ENCODE assay signal across 1 cellular context in the genomic region with DNA sequence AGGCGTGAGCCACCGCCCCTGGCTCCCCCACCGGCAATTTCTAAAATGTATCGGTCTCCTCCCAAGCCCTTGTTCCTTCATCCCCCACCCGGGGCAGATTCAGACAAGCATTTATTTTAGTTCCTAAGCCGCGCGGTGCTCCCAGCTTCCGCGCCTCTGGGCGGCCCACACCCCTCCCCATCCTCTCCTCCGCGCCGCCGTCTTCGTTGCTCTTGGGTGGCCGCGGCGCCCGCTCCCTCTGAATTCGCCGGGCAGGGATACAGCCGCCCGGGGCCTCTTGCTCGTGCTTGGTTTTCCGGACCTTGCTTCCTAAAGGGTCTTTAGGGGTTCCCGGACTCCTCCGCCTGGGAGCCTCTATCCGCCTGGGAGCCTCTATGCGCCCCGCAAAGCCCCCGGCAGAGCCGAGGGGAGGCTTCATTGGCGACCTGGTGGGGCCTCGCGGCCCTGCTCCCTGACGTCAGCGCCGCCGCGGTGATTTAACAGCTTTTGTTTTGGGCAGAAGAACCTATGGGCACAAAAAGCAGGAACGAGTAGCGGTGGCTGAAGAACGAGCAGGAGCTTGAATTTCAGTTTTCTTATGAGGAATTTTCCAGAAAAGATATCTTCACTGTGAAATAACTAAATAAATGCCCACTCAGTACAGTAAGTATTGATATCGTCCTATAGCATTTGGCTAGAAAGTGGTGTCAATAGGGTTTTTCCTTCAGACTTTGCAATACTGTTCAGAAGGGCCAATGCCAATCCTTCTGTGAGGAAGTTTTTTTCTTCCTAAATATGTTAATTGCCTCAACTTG.
TF ChIP-seq lines count a peak whose summit lies in the region.

No MANE protein-coding gene starts in this region.

TF ChIP-seq in H1, 55 proteins besides CTCF, POLR2A, EP300 and RAD21:
- TF ChIP-seq SP2 (IDR thresholded peaks at IDR 0.05; ENCODE audit: low read length) (no peak), CBX5 (IDR thresholded peaks at IDR 0.05; ENCODE audit: low read depth, low read length) (no peak), PHF8 (conservative IDR thresholded peaks at IDR 0.05; ENCODE audit: low read depth, low read length) (peak; percentile 90), NRF1 (IDR thresholded peaks at IDR 0.05; ENCODE audit: low read depth, low read length) (no peak), MAFK (IDR thresholded peaks at IDR 0.05; ENCODE audit: low read depth, low read length) (no peak), RNF2 (IDR thresholded peaks at IDR 0.05; ENCODE audit: borderline replicate concordance, low read depth, low read length, missing control alignments, poor library complexity, severe bottlenecking) (no peak), RBBP5 (IDR thresholded peaks at IDR 0.05; ENCODE audit: borderline replicate concordance, low read depth, low read length) (peak; percentile 69; the same call in 1 of the 2 replicates), JUND (IDR thresholded peaks at IDR 0.05; ENCODE audit: low read length) (peak; percentile 14; the same call in 1 of the 2 replicates), ASH2L (IDR thresholded peaks at IDR 0.05; ENCODE audit: low read length) (peak; percentile 65), CTBP2 (IDR thresholded peaks at IDR 0.05; ENCODE audit: borderline replicate concordance, insufficient read depth, insufficient read length, low read length) (peak; percentile 33), KDM4A (IDR thresholded peaks at IDR 0.05; ENCODE audit: low read depth, low read length, severe bottlenecking) (peak; percentile 73), ZNF274 (IDR thresholded peaks at IDR 0.05; ENCODE audit: borderline replicate concordance, extremely low read depth, low read length) (no peak), TBP (IDR thresholded peaks at IDR 0.05; ENCODE audit: low read depth, low read length) (peak; percentile 60), SIN3A (conservative IDR thresholded peaks at IDR 0.05 in 1 of 2, IDR thresholded peaks at IDR 0.05 in 1 of 2; ENCODE audit: low read depth in 1 of 2, low read length in 2 of 2) (no peak; a peak in 1 of 4 replicates), RXRA (IDR thresholded peaks at IDR 0.05; ENCODE audit: insufficient read depth, low read depth, low read length) (no peak), CHD2 (IDR thresholded peaks at IDR 0.05; ENCODE audit: low read length) (peak; percentile 14; the same call in 1 of the 2 replicates), CREB1 (IDR thresholded peaks at IDR 0.05) (peak; percentile 86), POLR2AphosphoS5 (IDR thresholded peaks at IDR 0.05; ENCODE audit: low read depth, low read length) (peak; percentile 57), YY1 (IDR thresholded peaks at IDR 0.05; ENCODE audit: low read depth, low read length) (0 out of 2 replicates have a peak, but pooled peaks have one; percentile 6), TAF1 (IDR thresholded peaks at IDR 0.05; ENCODE audit: low read depth, low read length) (peak; percentile 84), EGR1 (IDR thresholded peaks at IDR 0.05; ENCODE audit: borderline replicate concordance, low read depth, low read length) (no peak), HDAC6 (IDR thresholded peaks at IDR 0.05; ENCODE audit: low read depth, low read length) (no peak), JUN (IDR thresholded peaks at IDR 0.05; ENCODE audit: low read depth, low read length) (0 out of 2 replicates have a peak, but pooled peaks have one; percentile 16)
- TF ChIP-seq, protein P1, sequence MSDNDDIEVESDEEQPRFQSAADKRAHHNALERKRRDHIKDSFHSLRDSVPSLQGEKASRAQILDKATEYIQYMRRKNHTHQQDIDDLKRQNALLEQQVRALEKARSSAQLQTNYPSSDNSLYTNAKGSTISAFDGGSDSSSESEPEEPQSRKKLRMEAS (IDR thresholded peaks at IDR 0.05) = peak; percentile 66; the same call in 1 of the 2 replicates
- TF ChIP-seq, protein P2, sequence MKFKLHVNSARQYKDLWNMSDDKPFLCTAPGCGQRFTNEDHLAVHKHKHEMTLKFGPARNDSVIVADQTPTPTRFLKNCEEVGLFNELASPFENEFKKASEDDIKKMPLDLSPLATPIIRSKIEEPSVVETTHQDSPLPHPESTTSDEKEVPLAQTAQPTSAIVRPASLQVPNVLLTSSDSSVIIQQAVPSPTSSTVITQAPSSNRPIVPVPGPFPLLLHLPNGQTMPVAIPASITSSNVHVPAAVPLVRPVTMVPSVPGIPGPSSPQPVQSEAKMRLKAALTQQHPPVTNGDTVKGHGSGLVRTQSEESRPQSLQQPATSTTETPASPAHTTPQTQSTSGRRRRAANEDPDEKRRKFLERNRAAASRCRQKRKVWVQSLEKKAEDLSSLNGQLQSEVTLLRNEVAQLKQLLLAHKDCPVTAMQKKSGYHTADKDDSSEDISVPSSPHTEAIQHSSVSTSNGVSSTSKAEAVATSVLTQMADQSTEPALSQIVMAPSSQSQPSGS (IDR thresholded peaks at IDR 0.05; ENCODE audit: low read length) = 0 out of 2 replicates have a peak, but pooled peaks have one; percentile 67
- TF ChIP-seq, protein P3, sequence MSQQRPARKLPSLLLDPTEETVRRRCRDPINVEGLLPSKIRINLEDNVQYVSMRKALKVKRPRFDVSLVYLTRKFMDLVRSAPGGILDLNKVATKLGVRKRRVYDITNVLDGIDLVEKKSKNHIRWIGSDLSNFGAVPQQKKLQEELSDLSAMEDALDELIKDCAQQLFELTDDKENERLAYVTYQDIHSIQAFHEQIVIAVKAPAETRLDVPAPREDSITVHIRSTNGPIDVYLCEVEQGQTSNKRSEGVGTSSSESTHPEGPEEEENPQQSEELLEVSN (IDR thresholded peaks at IDR 0.05) = no peak
